Comparison of ENCODE assay signal across 8 cellular contexts in the genomic region with DNA sequence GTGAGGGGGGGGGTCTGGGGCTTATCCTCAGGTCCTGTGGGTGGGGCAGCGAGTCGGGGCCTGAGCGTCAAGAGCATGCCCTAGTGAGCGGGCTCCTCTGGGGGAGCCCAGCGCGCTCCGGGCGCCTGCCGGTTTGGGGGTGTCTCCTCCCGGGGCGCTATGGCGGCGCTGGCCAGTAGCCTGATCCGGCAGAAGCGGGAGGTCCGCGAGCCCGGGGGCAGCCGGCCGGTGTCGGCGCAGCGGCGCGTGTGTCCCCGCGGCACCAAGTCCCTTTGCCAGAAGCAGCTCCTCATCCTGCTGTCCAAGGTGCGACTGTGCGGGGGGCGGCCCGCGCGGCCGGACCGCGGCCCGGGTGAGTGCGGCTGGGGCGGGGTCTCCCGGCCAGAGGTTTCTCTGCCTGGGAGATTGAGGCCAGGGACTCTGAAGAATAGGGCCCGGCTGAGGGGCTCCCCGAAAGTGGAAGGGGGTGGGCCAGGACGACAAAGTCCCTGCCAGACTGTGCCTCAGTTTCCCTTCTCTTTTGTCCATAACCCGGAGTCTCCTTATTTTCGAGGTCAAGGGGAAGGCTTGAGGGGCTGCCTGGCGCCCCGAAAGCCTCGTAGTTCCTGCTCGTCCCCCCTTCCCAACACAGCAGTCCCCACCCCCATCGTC. TPM values are rescaled to one million over a fixed set of nuclear protein-coding genes. Genes with fewer than 3 reads are reported as not detected.
DNase-seq lines count a peak whose midpoint lies in the region; ATAC-seq and TF ChIP-seq lines count a peak whose summit lies in the region.

A gene (plus strand): TSS at position 51 of the 651 bp plus-strand sequence. CDS start 109 bp downstream, at position 160.

- POLR2A ChIA-PET in AG04449 (lab: Yijun Ruan, JAX) = interaction anchor here (2.1 kb wide), 1 partner anchor 36 kb away, joined by 6 read pairs; a partner anchor contains a TSS
- POLR2A ChIA-PET in naive thymus-derived CD4-positive, alpha-beta T cell (lab: Charles Lee) = interaction anchor here (0.7 to 7.5 kb wide), 7 partner anchors 12 to 150 kb away, joined by 3 to 79 read pairs (median 3); a partner anchor contains a TSS

- CTCF ChIA-PET in AG04449 (lab: Yijun Ruan, JAX) = interaction anchor here (1.0 to 5.3 kb wide), 6 partner anchors 38 to 121 kb away, joined by 3 to 52 read pairs (median 5); a partner anchor contains a TSS
- CTCF ChIA-PET in naive thymus-derived CD4-positive, alpha-beta T cell (lab: Charles Lee) = interaction anchor here (0.8 to 5.2 kb wide), 3 partner anchors 84 to 121 kb away, joined by 3 to 67 read pairs (median 5); a partner anchor contains a TSS

- no peak for TF ChIP-seq CTCF in AG04449 (IDR thresholded peaks at IDR 0.05; ENCODE audit: insufficient read depth, low read length, missing control alignments)
- no peak for TF ChIP-seq CTCF in LNCaP clone FGC (IDR thresholded peaks at IDR 0.05; ENCODE audit: control insufficient read depth, extremely low read depth, insufficient read depth)
- no peak for TF ChIP-seq CTCF in GM10266 (IDR thresholded peaks at IDR 0.05; ENCODE audit: control insufficient read depth, insufficient read depth, low read depth, missing control alignments)

- H3K36me3 ChIP-seq in duodenal mucosa (ENCODE audit: control insufficient read depth in 1 of 2, insufficient read depth in 2 of 2, low read length in 2 of 2) = no peaks in the 10 kb centered on the region
- H3K36me3 ChIP-seq in naive thymus-derived CD4-positive, alpha-beta T cell (ENCODE audit: control insufficient read depth in 2 of 3, insufficient read depth in 3 of 3, low read length in 3 of 3) = no peaks in the 10 kb centered on the region

- H3K9me3 Mint-ChIP-seq in naive thymus-derived CD4-positive, alpha-beta T cell = peaks cover 0 to 3% (median 0%) of the 10 kb centered on the region in 11 donors

- DNase-seq in AG04449 (ENCODE audit: low read depth, low spot score) (no peak), LNCaP clone FGC (ENCODE audit: low read depth) (no peak), head of caudate nucleus (no peak), GM10266 (ENCODE audit: extremely low spot score) (no peak)
- peak in 1 of 9 donors; percentile 42 for DNase-seq in naive thymus-derived CD4-positive, alpha-beta T cell
- no peak for DNase-seq in stimulated activated CD4-positive, alpha-beta T cell treated with anti-CD3 and anti-CD28 coated beads, Interleukin-1b, Interleukin-23, amount 100 ng/mL, for 48 hours

- no peak within 1 kb of the TSS for H3K27ac ChIP-seq in duodenal mucosa (ENCODE audit: low read depth, low read length)
- peak within 1 kb of the TSS; percentile 42 for H3K27ac ChIP-seq in naive thymus-derived CD4-positive, alpha-beta T cell (ENCODE audit: low read depth, low read length)

- no peaks in the 10 kb centered on the region for H3K9me3 ChIP-seq in duodenal mucosa (ENCODE audit: control insufficient read depth in 1 of 2, low read length in 2 of 2)
- no peaks in the 10 kb centered on the region for H3K9me3 ChIP-seq in naive thymus-derived CD4-positive, alpha-beta T cell (ENCODE audit: control insufficient read depth in 2 of 3, low read length in 3 of 3)

- peak within 1 kb of the TSS; percentile 78 to 96 (median 86) for H3K4me3 Mint-ChIP-seq in naive thymus-derived CD4-positive, alpha-beta T cell

- H3K4me1 ChIP-seq in duodenal mucosa (ENCODE audit: control insufficient read depth in 1 of 2, insufficient read depth in 2 of 2, low read length in 2 of 2) = peaks cover 36 to 38% of the 10 kb centered on the region in 2 donors
- peaks cover 16 to 47% of the 10 kb centered on the region in 2 donors for H3K4me1 ChIP-seq in naive thymus-derived CD4-positive, alpha-beta T cell (ENCODE audit: control insufficient read depth in 2 of 2, insufficient read depth in 2 of 2, low read length in 2 of 2)

- H3K4me1 Mint-ChIP-seq in naive thymus-derived CD4-positive, alpha-beta T cell = peaks cover 28 to 54% (median 46%) of the 10 kb centered on the region in 7 donors

- ATAC-seq in naive thymus-derived CD4-positive, alpha-beta T cell = no peak
- no peak for ATAC-seq in HG02973 (IDR thresholded peaks at IDR 0.05; ENCODE audit: unreplicated experiment)

- peaks cover 0 to 31% (median 0%) of the 10 kb centered on the region in 5 donors for H3K36me3 Mint-ChIP-seq in naive thymus-derived CD4-positive, alpha-beta T cell

- H3K27me3 Mint-ChIP-seq in naive thymus-derived CD4-positive, alpha-beta T cell = peaks cover 35 to 50% (median 46%) of the 10 kb centered on the region in 5 donors

- H3K4me3 ChIP-seq in AG04449 (ENCODE audit: low read depth, low read length) = peak within 1 kb of the TSS; percentile 47
- peak within 1 kb of the TSS; percentile 13; the same call in 1 of the 2 replicates for H3K4me3 ChIP-seq in LNCaP clone FGC (ENCODE audit: low read depth, low read length)
- peak within 1 kb of the TSS; percentile 52 to 55 for H3K4me3 ChIP-seq in duodenal mucosa (ENCODE audit: low read depth in 1 of 2, low read length in 2 of 2)
- H3K4me3 ChIP-seq in naive thymus-derived CD4-positive, alpha-beta T cell (ENCODE audit: low read length) = peak within 1 kb of the TSS; percentile 36

- H3K27me3 ChIP-seq in duodenal mucosa (ENCODE audit: control insufficient read depth in 1 of 2, insufficient read depth in 2 of 2, low read length in 2 of 2) = peaks cover 28 to 41% of the 10 kb centered on the region in 2 donors
- peaks cover 12 to 24% of the 10 kb centered on the region in 2 donors for H3K27me3 ChIP-seq in naive thymus-derived CD4-positive, alpha-beta T cell (ENCODE audit: control insufficient read depth in 2 of 2, insufficient read depth in 2 of 2, low read length in 2 of 2)

- peak within 1 kb of the TSS; percentile 33 to 76 (median 67) for H3K27ac Mint-ChIP-seq in naive thymus-derived CD4-positive, alpha-beta T cell

- no peak within 1 kb of the TSS for H3K9ac ChIP-seq in duodenal mucosa (ENCODE audit: low read depth in 1 of 2, low read length in 2 of 2)

- intact Hi-C loops in naive thymus-derived CD4-positive, alpha-beta T cell (cut with micrococcal nuclease) = loop anchor here (5.0 to 10.0 kb wide), 3 partner anchors 187 to 425 kb away; a partner anchor contains a TSS
- intact Hi-C loops in head of caudate nucleus (cut with DNase I) = loop anchor here (5.0 to 10.0 kb wide), 2 partner anchors 38 to 85 kb away; a partner anchor contains a TSS

RNA-seq across cellular contexts. Expression of the gene that starts here (rescaled TPM):
- total RNA-seq in naive thymus-derived CD4-positive, alpha-beta T cell = 10 to 100 TPM in 1 of 5 experiments, 1 to 10 TPM in 4; 2.8 to 39.7 (median 3.4) TPM
- polyA plus RNA-seq in naive thymus-derived CD4-positive, alpha-beta T cell = under 1 TPM in 1 of 2 donors, not detected in 1; 0.09 TPM
